In the genomic region with DNA sequence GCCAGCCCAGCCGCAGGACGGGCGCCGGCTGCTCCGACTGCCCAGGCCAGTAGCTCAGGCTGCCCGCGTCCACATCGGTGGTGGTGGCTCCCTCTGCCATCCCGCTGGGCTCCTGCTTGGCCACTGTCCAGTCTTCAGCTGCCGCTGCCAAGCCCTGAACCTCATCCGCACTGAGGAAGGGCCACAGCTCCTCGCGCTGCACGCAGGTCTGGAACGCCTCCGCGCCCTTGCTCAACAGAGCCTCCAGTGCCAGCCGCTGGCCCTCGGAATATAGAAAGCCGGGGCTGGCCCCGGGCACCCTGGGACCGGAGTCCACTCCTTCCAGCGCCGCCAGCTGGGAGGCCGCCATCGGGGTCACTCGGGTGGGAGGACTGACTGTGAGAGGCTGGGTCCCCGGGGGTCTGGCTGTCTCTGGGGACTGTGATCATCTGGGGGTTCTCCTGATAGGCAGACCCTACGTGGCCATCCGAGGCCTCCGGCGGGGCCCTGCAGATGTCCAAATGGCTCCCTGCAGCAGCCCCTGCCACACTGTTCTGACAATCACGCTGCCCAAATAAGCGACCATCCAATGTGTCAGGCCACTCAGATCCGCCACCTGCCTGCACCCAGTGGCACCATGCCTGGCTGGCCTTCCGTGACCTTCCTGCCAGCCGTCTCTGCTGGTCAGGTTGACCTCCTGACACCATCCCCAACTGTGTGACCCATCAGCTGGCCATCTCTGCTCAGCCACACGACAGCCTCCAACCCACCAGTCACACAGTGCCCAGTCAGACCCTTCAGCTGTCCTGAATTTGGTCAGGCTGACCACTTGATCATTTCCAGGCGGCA, we compare ENCODE assay signal across 11 cellular contexts. TPM values are rescaled to one million over a fixed set of nuclear protein-coding genes. Genes with fewer than 3 reads are reported as not detected.
DNase-seq lines count a peak whose midpoint lies in the region; ATAC-seq, FAIRE-seq and TF ChIP-seq lines count a peak whose summit lies in the region.
"Had no signal": no experiment of that assay in that cellular context is flagged by ENCODE, and none has a peak within 500 bp of the region (broad histone marks: within the 10 kb centered on the region; RNA-seq: fewer than 3 reads in every experiment).

No MANE protein-coding gene starts in this region.

- no peak for DNase-seq in A549 (ENCODE audit: low read depth in 1 of 2, low spot score in 1 of 2)
- peak; percentile 82 for DNase-seq in HT-29 (ENCODE audit: low spot score)
- DNase-seq in chondrocyte (ENCODE audit: low spot score), result no peak
- no peak for DNase-seq in nephron progenitor cell
- no peak for DNase-seq in NCI-H526 treated with DMSO at 0.1 percent for 48 hours (lab: John Stamatoyannopoulos, UW)
- no peak for DNase-seq in HuH-7 (ENCODE audit: low spot score)
- DNase-seq: CD8-positive, alpha-beta T cell; naive thymus-derived CD4-positive, alpha-beta T cell; NCI-H1436 treated with DMSO at 0.1 percent for 48 hours had no signal

- no peaks in the 10 kb centered on the region for H3K9me3 ChIP-seq in A549

- TF ChIP-seq RAD21 in A549 (conservative IDR thresholded peaks at IDR 0.05 in 1 of 2, IDR thresholded peaks at IDR 0.05 in 1 of 2), result no peak

- CTCF ChIA-PET in A549 (lab: Yijun Ruan, JAX), result interaction anchor here (0.9 to 18.9 kb wide), 4 partner anchors 11 to 299 kb away, joined by 3 to 396 read pairs (median 4); partner anchors contain the start of gene KDELR1

- H3K27me3 Mint-ChIP-seq in chondrocyte (ENCODE audit: low read depth), result no peaks in the 10 kb centered on the region
- H3K27me3 Mint-ChIP-seq in nephron progenitor cell (ENCODE audit: low read depth, poor library complexity), result no peaks in the 10 kb centered on the region
- H3K27me3 Mint-ChIP-seq: naive thymus-derived CD4-positive, alpha-beta T cell had no signal

- no peak for TF ChIP-seq CTCF in A549 (IDR thresholded peaks at IDR 0.05)
- TF ChIP-seq CTCF in chondrocyte (IDR thresholded peaks at IDR 0.05), result no peak
- TF ChIP-seq CTCF in nephron progenitor cell (IDR thresholded peaks at IDR 0.05), result no peak

- POLR2A ChIA-PET in A549 (lab: Yijun Ruan, JAX), result no interaction called here

- no peak for TF ChIP-seq EP300 in A549 (IDR thresholded peaks at IDR 0.05)

- no peak overlapping the region for H3K4me3 Mint-ChIP-seq in chondrocyte (ENCODE audit: unreplicated experiment)
- H3K4me3 Mint-ChIP-seq in nephron progenitor cell, result no peak overlapping the region
- H3K4me3 Mint-ChIP-seq: CD8-positive, alpha-beta T cell had no signal

- H3K36me3 Mint-ChIP-seq in chondrocyte (ENCODE audit: low read depth) (peaks cover 13% of the 10 kb centered on the region), nephron progenitor cell (ENCODE audit: low read depth) (peaks cover 14% of the 10 kb centered on the region)

- H3K4me1 Mint-ChIP-seq in chondrocyte (ENCODE audit: low read depth), result peaks cover 22% of the 10 kb centered on the region
- peaks cover 44% of the 10 kb centered on the region for H3K4me1 Mint-ChIP-seq in nephron progenitor cell

- TF ChIP-seq POLR2A in A549 (IDR thresholded peaks at IDR 0.05; ENCODE audit: low read length), result no peak

- H3K27ac Mint-ChIP-seq in chondrocyte (ENCODE audit: unreplicated experiment), result peak overlapping the region; percentile 46
- peak overlapping the region; percentile 98 for H3K27ac Mint-ChIP-seq in nephron progenitor cell

- no peak for FAIRE-seq in A549 (lab: Jason Lieb, UNC)

- ATAC-seq in A549 (peak; percentile 19), GM21515 (IDR thresholded peaks at IDR 0.05; ENCODE audit: unreplicated experiment) (no peak), HG03521 (IDR thresholded peaks at IDR 0.05; ENCODE audit: unreplicated experiment) (no peak)
- ATAC-seq: CD8-positive, alpha-beta T cell; naive thymus-derived CD4-positive, alpha-beta T cell had no signal

- H3K4me3 ChIP-seq in A549, result no peak overlapping the region

- H3K9me3 Mint-ChIP-seq in chondrocyte (ENCODE audit: low read depth) (no peaks in the 10 kb centered on the region), nephron progenitor cell (no peaks in the 10 kb centered on the region)
- H3K9me3 Mint-ChIP-seq: CD8-positive, alpha-beta T cell had no signal

- peaks cover 42% of the 10 kb centered on the region for H3K4me1 ChIP-seq in A549

- H3K27ac ChIP-seq in A549, result peak overlapping the region in 1 of 2 experiments; percentile 90; a peak in 2 of 6 replicates

- no peak overlapping the region for H3K4me2 ChIP-seq in A549

- WGBS in A549 (ENCODE audit: missing lambda C conversion rate), result 85% methylated on average over 39 of the region's 39 CpGs

TF ChIP-seq in A549, 52 proteins besides CTCF, POLR2A, EP300 and RAD21:
- TF ChIP-seq POLR2AphosphoS2 (conservative IDR thresholded peaks at IDR 0.05; ENCODE audit: low read length) (peak; percentile 28), CHD2 (IDR thresholded peaks at IDR 0.05; ENCODE audit: low read length, partially characterized antibody) (no peak)

RNA-seq across cellular contexts. Expression of gene FAM83E, which starts 1.6 kb away (rescaled TPM):
- polyA plus RNA-seq in A549 (2011; rRNA removed) (0.16 and 0.45 TPM in 2 replicates), A549 (2017; fragmentation: RNase III; extraction: RNeasy Plus Mini Kit Qiagen cat#74134 plus additional on column Dnase treatment) (0.24 to 0.45 TPM (median 0.41 TPM) in 3 replicates)
- polyA plus RNA-seq in A549 (2012; cell fraction: cytosol; rRNA removed), result 0.13 and 0.25 TPM in 2 replicates
- 0.29 and 0.73 TPM in 2 replicates for polyA plus RNA-seq in A549 (2012; cell fraction: nucleus; rRNA removed)
- 0.45 and 0.73 TPM in 2 replicates for polyA minus RNA-seq in A549 (2011; rRNA and poly(A)+ RNA removed)
- 15.9 and 18.5 TPM in 2 replicates for total RNA-seq in HT-29 (2014; rRNA removed; shearing (Covaris generic))
- 0.38 to 0.77 TPM (median 0.67 TPM) in 3 replicates for total RNA-seq in chondrocyte

RNA-seq across cellular contexts. Expression of gene RPL18, which starts 5.7 kb away (rescaled TPM):
- polyA plus RNA-seq in A549 (2011; rRNA removed) (1,390 and 1,780 TPM in 2 replicates), A549 (2017; fragmentation: RNase III; extraction: RNeasy Plus Mini Kit Qiagen cat#74134 plus additional on column Dnase treatment) (2,568 to 2,696 TPM (median 2,647 TPM) in 3 replicates)
- 2,689 and 2,957 TPM in 2 replicates for polyA plus RNA-seq in A549 (2012; cell fraction: cytosol; rRNA removed)
- polyA plus RNA-seq in A549 (2012; cell fraction: nucleus; rRNA removed), result 2,348 and 2,474 TPM in 2 replicates
- 793 and 1,174 TPM in 2 replicates for polyA minus RNA-seq in A549 (2011; rRNA and poly(A)+ RNA removed)
- 6,271 and 6,382 TPM in 2 replicates for total RNA-seq in HT-29 (2014; rRNA removed; shearing (Covaris generic))
- total RNA-seq in chondrocyte, result 727 to 753 TPM (median 751 TPM) in 3 replicates

RNA-seq across cellular contexts. Expression of gene SPHK2, which starts 6.1 kb away (rescaled TPM):
- 5.5 and 6.1 TPM in 2 replicates for polyA plus RNA-seq in A549 (2011; rRNA removed)
- polyA plus RNA-seq in A549 (2012; cell fraction: cytosol; rRNA removed), result 13.7 and 18.6 TPM in 2 replicates
- 37.8 and 64.1 TPM in 2 replicates for polyA plus RNA-seq in A549 (2012; cell fraction: nucleus; rRNA removed)
- 14.7 to 18.3 TPM (median 17.1 TPM) in 3 replicates for polyA plus RNA-seq in A549 (2017; fragmentation: RNase III; extraction: RNeasy Plus Mini Kit Qiagen cat#74134 plus additional on column Dnase treatment)
- polyA minus RNA-seq in A549 (2011; rRNA and poly(A)+ RNA removed), result 8.5 and 10.8 TPM in 2 replicates
- total RNA-seq in HT-29 (2014; rRNA removed; shearing (Covaris generic)), result 114 and 115 TPM in 2 replicates
- 18.6 to 26.5 TPM (median 20.7 TPM) in 3 replicates for total RNA-seq in chondrocyte

RNA-seq across cellular contexts. Expression of gene SPACA4, which starts 6.7 kb away (rescaled TPM):
- polyA plus RNA-seq in A549 (2011; rRNA removed) (0.08 and 0.09 TPM in 2 replicates), A549 (2017; fragmentation: RNase III; extraction: RNeasy Plus Mini Kit Qiagen cat#74134 plus additional on column Dnase treatment) (0.12 to 0.13 TPM in 2 of 3 replicates, not detected in the other)
- polyA plus RNA-seq in A549 (2012; cell fraction: cytosol; rRNA removed), result 0.08 and 0.16 TPM in 2 replicates
- 0.24 and 0.60 TPM in 2 replicates for polyA plus RNA-seq in A549 (2012; cell fraction: nucleus; rRNA removed)
- 0.39 TPM in 1 of 2 replicates, not detected in the other for polyA minus RNA-seq in A549 (2011; rRNA and poly(A)+ RNA removed)
- total RNA-seq in HT-29 (2014; rRNA removed; shearing (Covaris generic)), result 2.3 and 3.4 TPM in 2 replicates
- total RNA-seq in chondrocyte, result not detected in 3 replicates
- total RNA-seq: CD8-positive, alpha-beta T cell; naive thymus-derived CD4-positive, alpha-beta T cell had no signal
- polyA plus RNA-seq: naive thymus-derived CD4-positive, alpha-beta T cell had no signal

RNA-seq across cellular contexts. Expression of gene DBP, which starts 23.9 kb away (rescaled TPM):
- polyA plus RNA-seq in A549 (2011; rRNA removed), result 1.8 and 2.5 TPM in 2 replicates
- polyA plus RNA-seq in A549 (2012; cell fraction: cytosol; rRNA removed), result 3.3 and 3.6 TPM in 2 replicates
- 2.1 and 2.5 TPM in 2 replicates for polyA plus RNA-seq in A549 (2012; cell fraction: nucleus; rRNA removed)
- polyA plus RNA-seq in A549 (2017; fragmentation: RNase III; extraction: RNeasy Plus Mini Kit Qiagen cat#74134 plus additional on column Dnase treatment), result 3.8 to 5.5 TPM (median 4.1 TPM) in 3 replicates
- 2.2 and 3.9 TPM in 2 replicates for polyA minus RNA-seq in A549 (2011; rRNA and poly(A)+ RNA removed)
- total RNA-seq in HT-29 (2014; rRNA removed; shearing (Covaris generic)), result 19.4 and 27.9 TPM in 2 replicates
- total RNA-seq in chondrocyte, result 2.1 to 6.2 TPM (median 3.9 TPM) in 3 replicates

Comparison
In these comparisons a context has a peak if more than half of its experiments do, and no peak if none do; other contexts are left out.
1. ATAC-seq: peak in A549 (2 of 2); none in GM21515 (single experiment) and HG03521 (single experiment).